20 cellular contexts compared by ENCODE assay signal in genomic region chr15:26651909-26652308, GRCh38.
DNase-seq lines count a peak whose midpoint lies in the region; ATAC-seq, FAIRE-seq and TF ChIP-seq lines count a peak whose summit lies in the region.
"Had no signal": no experiment of that assay in that cellular context is flagged by ENCODE, and none has a peak within 500 bp of the region (broad histone marks: within the 10 kb centered on the region; RNA-seq: fewer than 3 reads in every experiment).

No MANE protein-coding gene starts in this region.

- H3K79me2 ChIP-seq in GM23338 (replicated peaks; ENCODE audit: insufficient read depth) (peaks cover 86% of the 10 kb centered on the region), H1 (ENCODE audit: control insufficient read depth in 1 of 2, insufficient read depth in 2 of 2, low read length in 2 of 2) (peaks cover 0 to 72% of the 10 kb centered on the region in 2 experiments; a peak in 3 of 4 replicates), GM23248 (ENCODE audit: insufficient read depth) (no peaks in the 10 kb centered on the region)

- H3K4me1 ChIP-seq in GM23338 (ENCODE audit: insufficient read depth) (peaks cover 20% of the 10 kb centered on the region), HUES64 (ENCODE audit: insufficient read depth, low read length) (peaks cover 20% of the 10 kb centered on the region), H1 (replicated peaks in 1 of 4; ENCODE audit: control insufficient read depth in 3 of 4, insufficient read depth in 4 of 4, low read length in 3 of 4) (peaks cover 4 to 18% (median 9%) of the 10 kb centered on the region in 4 experiments; a peak in 5 of 7 replicates), iPS-20b (ENCODE audit: insufficient read depth, low read length) (peaks cover 15% of the 10 kb centered on the region; the same call in 1 of the 2 replicates), GM23248 (ENCODE audit: insufficient read depth) (no peaks in the 10 kb centered on the region)
- H3K4me1 ChIP-seq in effector memory CD4-positive, alpha-beta T cell (ENCODE audit: control insufficient read depth, insufficient read depth, low read length, poor library complexity, severe bottlenecking): no peaks in the 10 kb centered on the region
- H3K4me1 ChIP-seq: BLaER1 had no signal

- H3K9ac ChIP-seq in HUES64 (ENCODE audit: low read depth, low read length) (no peak overlapping the region), H1 (replicated peaks in 1 of 4; ENCODE audit: extremely low read depth in 1 of 4, low read depth in 3 of 4, low read length in 3 of 4) (no peak overlapping the region), iPS-20b (ENCODE audit: low read depth, low read length) (no peak overlapping the region; the same call in 1 of the 2 replicates), GM23248 (no peak overlapping the region)
- H3K9ac ChIP-seq: BLaER1 had no signal

- H2BK12ac ChIP-seq in H1 (ENCODE audit: low read depth, low read length): no peak overlapping the region

- H3K23me2 ChIP-seq in H1 (ENCODE audit: low read depth, low read length): peaks cover 2% of the 10 kb centered on the region; the same call in 1 of the 2 replicates

- no peak overlapping the region for H3K4ac ChIP-seq in H1 (replicated peaks; ENCODE audit: insufficient read length, low read depth, low read length)

- peaks cover 66% of the 10 kb centered on the region for H3K36me3 Mint-ChIP-seq in GM23338 (ENCODE audit: low read depth)
- H3K36me3 Mint-ChIP-seq: CD14-positive monocyte; CD4-positive, alpha-beta memory T cell; IgD-negative memory B cell had no signal

- H3K9me2 ChIP-seq in GM23338 (ENCODE audit: insufficient read depth): peaks cover 14% of the 10 kb centered on the region; the same call in 1 of the 2 replicates
- H3K9me2 ChIP-seq in GM23248 (ENCODE audit: insufficient read depth): no peaks in the 10 kb centered on the region

- no peak overlapping the region for H2AK5ac ChIP-seq in H1 (ENCODE audit: low read depth, low read length)

- H3K36me3 ChIP-seq in GM23338 (ENCODE audit: insufficient read depth) (no peaks in the 10 kb centered on the region), HUES64 (ENCODE audit: insufficient read depth, low read length) (no peaks in the 10 kb centered on the region), H1 (ENCODE audit: control insufficient read depth in 2 of 4, insufficient read depth in 4 of 4, low read length in 3 of 4) (no peaks in the 10 kb centered on the region; a peak in 1 of 8 replicates), iPS-20b (ENCODE audit: insufficient read depth, low read depth, low read length) (no peaks in the 10 kb centered on the region), GM23248 (ENCODE audit: low read depth) (no peaks in the 10 kb centered on the region)
- H3K36me3 ChIP-seq in effector memory CD4-positive, alpha-beta T cell (ENCODE audit: control insufficient read depth, insufficient read depth, low read length): no peaks in the 10 kb centered on the region
- H3K36me3 ChIP-seq: BLaER1 had no signal

- no peak overlapping the region for H2BK120ac ChIP-seq in H1 (replicated peaks; ENCODE audit: low read depth, low read length)

- no peak overlapping the region for H3K56ac ChIP-seq in H1 (replicated peaks; ENCODE audit: insufficient read length, low read depth, low read length)

- H3K9me3 Mint-ChIP-seq in GM23338: peaks cover 33% of the 10 kb centered on the region

- H3K4me3 ChIP-seq in GM23338 (no peak overlapping the region), HUES64 (ENCODE audit: low read length) (no peak overlapping the region), H1 (ENCODE audit: extremely low read depth in 1 of 4, insufficient read depth in 2 of 4, low read depth in 3 of 4, low read length in 4 of 4) (peak overlapping the region in 2 of 4 experiments; percentile 16 to 29; a peak in 1 of 8 replicates), iPS-20b (ENCODE audit: low read length) (peak overlapping the region; percentile 45; the same call in 1 of the 2 replicates), GM23248 (no peak overlapping the region)
- H3K4me3 ChIP-seq in effector memory CD4-positive, alpha-beta T cell (ENCODE audit: insufficient read depth, low read depth, low read length, poor library complexity, severe bottlenecking): no peak overlapping the region
- H3K4me3 ChIP-seq: A549, BLaER1 had no signal

- peaks cover 5% of the 10 kb centered on the region for H3K79me1 ChIP-seq in H1 (ENCODE audit: low read depth, low read length)

- H3K18ac ChIP-seq in H1 (ENCODE audit: extremely low read depth, low read length): no peak overlapping the region

- 45% methylated on average over 1 of the region's 1 CpG for WGBS in HUES64
- 64% methylated on average over 1 of the region's 1 CpG; no CpG with 5 or more reads in 1 of the 2 experiments for WGBS in H1 (ENCODE audit: extremely low coverage in 1 of 2, insufficient coverage in 1 of 2, insufficient read length in 1 of 2, insufficient replicate concordance in 2 of 2, low coverage in 1 of 2, low lambda C conversion rate in 2 of 2, missing lambda C conversion rate in 1 of 2), 2 experiments
- 0 to 10% methylated on average over 1 of the region's 1 CpG for WGBS in GM23248 (ENCODE audit: low coverage in 1 of 2, low lambda C conversion rate in 2 of 2, missing lambda C conversion rate in 2 of 2), 2 experiments

- TF ChIP-seq CTCF in GM23338 (conservative IDR thresholded peaks at IDR 0.05; ENCODE audit: low read depth in 2 of 2) (no peak), H1 (IDR thresholded peaks at IDR 0.05; ENCODE audit: control extremely low read depth in 1 of 3, insufficient read depth in 1 of 3, low read depth in 1 of 3, low read length in 3 of 3) (no peak)

- H3K27ac Mint-ChIP-seq in GM23338: peak overlapping the region; percentile 41
- H3K27ac Mint-ChIP-seq: CD14-positive monocyte; CD4-positive, alpha-beta memory T cell; IgD-negative memory B cell had no signal

- H3K23ac ChIP-seq in H1 (ENCODE audit: insufficient read length): no peak overlapping the region

- H3K4me1 Mint-ChIP-seq in GM23338: peaks cover 59% of the 10 kb centered on the region
- H3K4me1 Mint-ChIP-seq: CD14-positive monocyte; CD4-positive, alpha-beta memory T cell; IgD-negative memory B cell had no signal

- H3K27ac ChIP-seq in GM23338 (ENCODE audit: low read depth) (peak overlapping the region; percentile 70), HUES64 (ENCODE audit: low read depth, low read length) (peak overlapping the region; percentile 75; the same call in 1 of the 2 replicates), H1 (ENCODE audit: low read depth, low read length) (no peak overlapping the region), iPS-20b (ENCODE audit: low read length) (no peak overlapping the region), GM23248 (no peak overlapping the region)
- H3K27ac ChIP-seq in effector memory CD4-positive, alpha-beta T cell (ENCODE audit: insufficient read depth, low read length, poor library complexity, severe bottlenecking): no peak overlapping the region
- H3K27ac ChIP-seq: 22Rv1, A549, BLaER1 had no signal

- peak; percentile 63 for FAIRE-seq in H1 (lab: Jason Lieb, UNC)
- FAIRE-seq: A549, HepG2 had no signal

- no peaks in the 10 kb centered on the region for H4K20me1 ChIP-seq in GM23338 (replicated peaks; ENCODE audit: insufficient read depth)
- peaks cover 0 to 3% of the 10 kb centered on the region in 2 experiments for H4K20me1 ChIP-seq in H1 (replicated peaks in 1 of 2; ENCODE audit: control insufficient read depth in 1 of 2, insufficient read depth in 2 of 2, low read length in 2 of 2)
- H4K20me1 ChIP-seq in GM23248 (ENCODE audit: insufficient read depth): no peaks in the 10 kb centered on the region
- H4K20me1 ChIP-seq: BLaER1 had no signal

- H2BK20ac ChIP-seq in H1 (ENCODE audit: low read length): no peak overlapping the region

- no peaks in the 10 kb centered on the region for H3F3A ChIP-seq in GM23338 (replicated peaks; ENCODE audit: low read depth)
- no peaks in the 10 kb centered on the region for H3F3A ChIP-seq in GM23248 (ENCODE audit: insufficient read depth)

- H3K9me3 ChIP-seq in HUES64 (ENCODE audit: insufficient read depth, low read depth, low read length) (0 out of 2 replicates have a peak, but pooled peaks cover 4% of the 10 kb centered on the region), H1 (ENCODE audit: insufficient read depth in 2 of 2, low read depth in 1 of 2, low read length in 1 of 2) (0 out of 4 replicates have a peak, but pooled peaks cover 0 to 3% of the 10 kb centered on the region in 2 experiments), iPS-20b (ENCODE audit: insufficient read depth, low read depth, low read length) (0 out of 2 replicates have a peak, but pooled peaks cover 8% of the 10 kb centered on the region), GM23248 (ENCODE audit: low read depth) (no peaks in the 10 kb centered on the region)
- H3K9me3 ChIP-seq in effector memory CD4-positive, alpha-beta T cell (ENCODE audit: control insufficient read depth, low read length): no peaks in the 10 kb centered on the region

- ATAC-seq in GM23338: peak; percentile 96
- ATAC-seq in GM18868 (IDR thresholded peaks at IDR 0.05; ENCODE audit: unreplicated experiment): no peak
- ATAC-seq: HepG2 had no signal

- POLR2A ChIA-PET in H1 (lab: Charles Lee; ENCODE audit: partially characterized antibody): interaction anchor here (1.1 kb wide), 1 partner anchor 9 kb away, joined by 4 read pairs; no protein-coding TSS in a partner anchor

- H4K91ac ChIP-seq in H1 (replicated peaks; ENCODE audit: insufficient read length, low read length): no peak overlapping the region

- no peak for TF ChIP-seq EP300 in H1 (IDR thresholded peaks at IDR 0.05; ENCODE audit: borderline replicate concordance in 1 of 2, low read depth in 2 of 2, low read length in 2 of 2)

- H4K5ac ChIP-seq in H1 (ENCODE audit: insufficient read length, low read depth, low read length): no peak overlapping the region

- H3K4me2 ChIP-seq in GM23338: peak overlapping the region; percentile 3
- peak overlapping the region; percentile 59 to 61 for H3K4me2 ChIP-seq in H1 (ENCODE audit: insufficient read depth in 1 of 2, low read depth in 2 of 2, low read length in 2 of 2)
- H3K4me2 ChIP-seq in GM23248 (ENCODE audit: unreplicated experiment): no peak overlapping the region
- H3K4me2 ChIP-seq: A549, BLaER1 had no signal

- in situ Hi-C loops in GM23248 (cut with MboI): no loop called here

- H2BK5ac ChIP-seq in H1 (ENCODE audit: low read depth, low read length): no peak overlapping the region

- no peak overlapping the region for H3K14ac ChIP-seq in H1 (ENCODE audit: insufficient read length)

- H2BK15ac ChIP-seq in H1 (ENCODE audit: low read length): no peak overlapping the region

- DNase-seq in GM23338 (ENCODE audit: low spot score): peak; percentile 75
- no peak for DNase-seq in H1 (ENCODE audit: low read depth in 1 of 2, low spot score in 2 of 2)
- DNase-seq in GM23248: no peak
- no peak for DNase-seq in effector memory CD4-positive, alpha-beta T cell
- no peak for DNase-seq in stimulated activated CD4-positive, alpha-beta T cell treated with anti-CD3 and anti-CD28 coated beads, Interleukin-4, amount 100 ng/mL, for 24 hours
- DNase-seq: Calu3; CD4-positive, alpha-beta memory T cell; DMS79 treated with DMSO at 0.1 percent for 48 hours; GF-D8; H7; KBM-7 had no signal

- no peak overlapping the region for H3K4me3 Mint-ChIP-seq in GM23338
- H3K4me3 Mint-ChIP-seq: CD14-positive monocyte; CD4-positive, alpha-beta memory T cell; IgD-negative memory B cell had no signal

- H3K27me3 ChIP-seq in GM23338 (ENCODE audit: insufficient read depth): no peaks in the 10 kb centered on the region
- no peaks in the 10 kb centered on the region for H3K27me3 ChIP-seq in HUES64 (ENCODE audit: insufficient read depth, low read length)
- no peaks in the 10 kb centered on the region for H3K27me3 ChIP-seq in H1 (replicated peaks in 1 of 4; ENCODE audit: control insufficient read depth in 3 of 4, extremely low read depth in 1 of 4, insufficient read depth in 3 of 4, low read length in 3 of 4)
- H3K27me3 ChIP-seq in iPS-20b (ENCODE audit: insufficient read depth, low read length): no peaks in the 10 kb centered on the region
- H3K27me3 ChIP-seq in GM23248 (replicated peaks; ENCODE audit: insufficient read depth): no peaks in the 10 kb centered on the region
- no peaks in the 10 kb centered on the region for H3K27me3 ChIP-seq in effector memory CD4-positive, alpha-beta T cell (replicated peaks; ENCODE audit: control insufficient read depth, insufficient read depth, low read length, poor library complexity, severe bottlenecking)
- H3K27me3 ChIP-seq: BLaER1 had no signal

- no peak overlapping the region for H4K8ac ChIP-seq in H1 (ENCODE audit: extremely low read depth, insufficient read depth, low read length)

- CTCF ChIA-PET in H1 (lab: Charles Lee; ENCODE audit: partially characterized antibody): no interaction called here

- no peak for TF ChIP-seq RAD21 in H1 (IDR thresholded peaks at IDR 0.05 in 1 of 2, conservative IDR thresholded peaks at IDR 0.05 in 1 of 2; ENCODE audit: low read depth in 2 of 2, low read length in 2 of 2)

- no peak overlapping the region for H2AFZ ChIP-seq in GM23338
- H2AFZ ChIP-seq in H1 (ENCODE audit: low read length): no peak overlapping the region
- no peak overlapping the region for H2AFZ ChIP-seq in GM23248

- TF ChIP-seq POLR2A in H1 (IDR thresholded peaks at IDR 0.05; ENCODE audit: control extremely low read depth in 1 of 2, low read depth in 2 of 2, low read length in 2 of 2): no peak

- peaks cover 2% of the 10 kb centered on the region for H3K27me3 Mint-ChIP-seq in GM23338 (ENCODE audit: insufficient read depth, low read depth, poor library complexity)
- H3K27me3 Mint-ChIP-seq: CD4-positive, alpha-beta memory T cell; IgD-negative memory B cell had no signal

Comparison
In these comparisons a context has a peak if more than half of its experiments do, and no peak if none do; other contexts are left out.
1. H3K27ac ChIP-seq: peak in GM23338 (single experiment) and HUES64 (single experiment); none in H1 (single experiment), iPS-20b (single experiment), GM23248 (single experiment) and effector memory CD4-positive, alpha-beta T cell (single experiment).